Comparison of ENCODE assay signal across 12 cellular contexts in genomic region chr1:84876353-84876752, GRCh38. TPM values are rescaled to one million over a fixed set of nuclear protein-coding genes. Genes with fewer than 3 reads are reported as not detected.
"Had no signal": no experiment of that assay in that cellular context is flagged by ENCODE, and none has a peak within 500 bp of the region (broad histone marks: within the 10 kb centered on the region; RNA-seq: fewer than 3 reads in every experiment).

No MANE protein-coding gene starts in this region.

- H3K36me3 Mint-ChIP-seq: activated naive CD4-positive, alpha-beta T cell treated with anti-CD3 and anti-CD28 coated beads, Interleukin-2, amount 50 U/mL, for 24 hours; brain had no signal

- H3K9me3 Mint-ChIP-seq: activated naive CD4-positive, alpha-beta T cell treated with anti-CD3 and anti-CD28 coated beads, Interleukin-2, amount 50 U/mL, for 24 hours had no signal

- H3K27me3 Mint-ChIP-seq: activated naive CD4-positive, alpha-beta T cell treated with anti-CD3 and anti-CD28 coated beads, Interleukin-2, amount 50 U/mL, for 24 hours had no signal

- H3K4me1 Mint-ChIP-seq: activated naive CD4-positive, alpha-beta T cell treated with anti-CD3 and anti-CD28 coated beads, Interleukin-2, amount 50 U/mL, for 24 hours; brain had no signal

- H3K4me3 Mint-ChIP-seq: activated CD4-positive, alpha-beta T cell treated with anti-CD3 and anti-CD28 coated beads, Interleukin-2, amount 10 ng/mL, durations not matched to agents 7 days and 5 days; activated naive CD4-positive, alpha-beta T cell treated with anti-CD3 and anti-CD28 coated beads, Interleukin-2, amount 50 U/mL, for 24 hours; activated T-cell treated with anti-CD3 and anti-CD28 coated beads, Interleukin-2, amount 50 U/mL, for 4 hours; brain; dendritic cell treated with granulocyte-macrophage colony-stimulating factor and Interleukin-4, amounts not matched to agents 40 ng/mL and 50 ng/mL, for 4 days had no signal

- H3K27ac Mint-ChIP-seq: activated CD4-positive, alpha-beta T cell treated with anti-CD3 and anti-CD28 coated beads, Interleukin-2, amount 10 ng/mL, durations not matched to agents 7 days and 5 days; activated naive CD4-positive, alpha-beta T cell treated with anti-CD3 and anti-CD28 coated beads, Interleukin-2, amount 50 U/mL, for 24 hours; brain; dendritic cell treated with granulocyte-macrophage colony-stimulating factor and Interleukin-4, amounts not matched to agents 40 ng/mL and 50 ng/mL, for 4 days had no signal

- H3K27me3 ChIP-seq: hepatocyte, tibial nerve had no signal

- H3K27ac ChIP-seq: hepatocyte, tibial nerve had no signal

- DNase-seq: activated CD4-positive, alpha-beta T cell treated with anti-CD3 and anti-CD28 coated beads, Interleukin-2, amount 10 ng/mL, durations not matched to agents 7 days and 5 days; activated T-cell treated with anti-CD3 and anti-CD28 coated beads, Interleukin-2, amount 50 U/mL, for 4 hours; amygdala; cerebellar nuclear complex; kidney glomerular epithelial cell; stimulated activated CD4-positive, alpha-beta T cell treated with anti-CD3 and anti-CD28 coated beads, Interleukin-4, amount 100 ng/mL, for 4 hours had no signal

- H3K9me3 ChIP-seq: tibial nerve had no signal

RNA-seq across cellular contexts. Expression of gene LPAR3, which starts 16.7 kb away (rescaled TPM):
- total RNA-seq: myocyte had no signal
